Comparison of ENCODE assay signal across 11 cellular contexts in the genomic region with DNA sequence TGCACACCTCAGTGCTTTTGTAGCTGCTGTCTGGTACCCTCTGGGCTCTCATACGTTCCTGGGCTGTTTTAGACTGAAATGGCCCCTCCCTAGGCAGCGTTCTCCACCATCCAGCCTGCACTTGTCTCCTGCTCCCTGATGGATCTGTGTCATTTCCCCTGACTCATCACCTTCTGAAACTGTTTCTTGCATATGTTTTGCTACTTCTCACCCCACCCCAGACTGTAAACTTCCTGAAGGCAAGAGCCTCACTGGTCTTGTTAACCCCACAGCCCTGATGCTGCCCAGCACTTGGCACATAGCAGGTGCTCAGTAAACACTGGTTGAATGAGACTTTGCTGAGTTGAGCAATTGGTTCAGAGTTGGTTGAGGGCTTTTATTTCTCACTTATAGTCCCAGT.
DNase-seq lines count a peak whose midpoint lies in the region; ATAC-seq and TF ChIP-seq lines count a peak whose summit lies in the region.
"Had no signal": no experiment of that assay in that cellular context is flagged by ENCODE, and none has a peak within 500 bp of the region (broad histone marks: within the 10 kb centered on the region; RNA-seq: fewer than 3 reads in every experiment).

No MANE protein-coding gene starts in this region.

- H3K4me1 ChIP-seq in sigmoid colon, result no peaks in the 10 kb centered on the region
- H3K4me1 ChIP-seq: SJSA1 had no signal

- H3K27ac ChIP-seq in HL-60 (replicated peaks) (peak overlapping the region; percentile 22; the same call in 1 of the 2 replicates), sigmoid colon (peak overlapping the region; percentile 7 to 42 (median 28))
- H3K27ac ChIP-seq: cardiac muscle cell, SJSA1 had no signal

- H3K4me3 ChIP-seq in HL-60 (replicated peaks; ENCODE audit: insufficient read depth, low read length) (no peak overlapping the region), sigmoid colon (no peak overlapping the region)
- H3K4me3 ChIP-seq: cardiac muscle cell, SJSA1 had no signal

- DNase-seq in HL-60 (ENCODE audit: low read depth in 1 of 2, low spot score in 1 of 2) (peak in 1 of 2 experiments; percentile 22), NOMO-1 treated with dmso at 0.1 percent for 144 hours (lab: John Stamatoyannopoulos, UW; ENCODE audit: unreplicated experiment) (peak; percentile 48), sigmoid colon (no peak), NCI-H446 (lab: John Stamatoyannopoulos, UW) (no peak)
- DNase-seq in activated T-cell treated with anti-CD3 and anti-CD28 coated beads, Interleukin-2, amount 50 U/mL, for 48 hours, result no peak
- DNase-seq: activated B cell treated with CpG ODN at 0.5 μM for 24 hours; CD8-positive, alpha-beta T cell had no signal

- TF ChIP-seq EP300 in sigmoid colon (IDR thresholded peaks at IDR 0.05), result no peak

- 65 to 83% methylated on average over 2 of the region's 2 CpGs for WGBS in sigmoid colon, 2 donors

- H3K9me3 ChIP-seq in sigmoid colon, result no peaks in the 10 kb centered on the region
- H3K9me3 ChIP-seq: SJSA1 had no signal

- ATAC-seq in esophagus mucosa, result peak; percentile 84
- no peak for ATAC-seq in GM21825 (IDR thresholded peaks at IDR 0.05; ENCODE audit: unreplicated experiment)
- ATAC-seq: CD8-positive, alpha-beta T cell had no signal

- no peak for TF ChIP-seq CTCF in HL-60 (IDR thresholded peaks at IDR 0.05; ENCODE audit: insufficient read depth, low read length)
- TF ChIP-seq CTCF in sigmoid colon (IDR thresholded peaks at IDR 0.05), result no peak

- H3K36me3 ChIP-seq in sigmoid colon, result peaks cover 16 to 95% (median 57%) of the 10 kb centered on the region in 4 donors
- H3K36me3 ChIP-seq: cardiac muscle cell, SJSA1 had no signal

- TF ChIP-seq POLR2A in sigmoid colon (IDR thresholded peaks at IDR 0.05), result no peak

- intact Hi-C loops in sigmoid colon (cut with DNase I), result no loop called here

- no peaks in the 10 kb centered on the region for H3K27me3 ChIP-seq in HL-60 (ENCODE audit: insufficient read depth, poor library complexity, severe bottlenecking)
- no peaks in the 10 kb centered on the region for H3K27me3 ChIP-seq in sigmoid colon
- H3K27me3 ChIP-seq: cardiac muscle cell, SJSA1 had no signal
